Comparison of ENCODE assay signal across 2 cellular contexts in genomic region chr3:177181418-177181817, GRCh38.
TF ChIP-seq lines count a peak whose summit lies in the region.

No MANE protein-coding gene starts in this region.

TF ChIP-seq in H1, 55 proteins besides CTCF, POLR2A, EP300 and RAD21:
- TF ChIP-seq POU5F1 (IDR thresholded peaks at IDR 0.05; ENCODE audit: low read depth, low read length) (no peak), KDM5A (IDR thresholded peaks at IDR 0.05; ENCODE audit: low read length) (no peak), KDM4A (IDR thresholded peaks at IDR 0.05; ENCODE audit: low read depth, low read length, severe bottlenecking) (no peak), HDAC2 (IDR thresholded peaks at IDR 0.05; ENCODE audit: borderline replicate concordance in 1 of 2, low read depth in 2 of 2, low read length in 2 of 2) (no peak), GABPA (IDR thresholded peaks at IDR 0.05; ENCODE audit: borderline replicate concordance, insufficient read depth, low read length) (no peak), KDM1A (IDR thresholded peaks at IDR 0.05; ENCODE audit: borderline replicate concordance, low read length) (no peak), SP4 (IDR thresholded peaks at IDR 0.05; ENCODE audit: low read length) (no peak)

TF ChIP-seq in SK-N-SH, 30 proteins besides CTCF, POLR2A, EP300 and RAD21:
- TF ChIP-seq SMC3 (IDR thresholded peaks at IDR 0.05; ENCODE audit: low read depth, low read length) (no peak), REST (IDR thresholded peaks at IDR 0.05; ENCODE audit: low read depth, low read length) (no peak), TEAD4 (IDR thresholded peaks at IDR 0.05; ENCODE audit: borderline replicate concordance, insufficient read depth) (no peak), TAF1 (IDR thresholded peaks at IDR 0.05; ENCODE audit: borderline replicate concordance, low read depth, low read length) (no peak), USF2 (IDR thresholded peaks at IDR 0.05; ENCODE audit: borderline replicate concordance, low read depth, low read length) (no peak), EZH2phosphoT487 (IDR thresholded peaks at IDR 0.05; ENCODE audit: borderline replicate concordance, low read depth) (no peak), MAX (IDR thresholded peaks at IDR 0.05; ENCODE audit: low read depth) (no peak), RFX5 (IDR thresholded peaks at IDR 0.05; ENCODE audit: low read length) (no peak), MEF2A (IDR thresholded peaks at IDR 0.05; ENCODE audit: borderline replicate concordance, low read depth) (no peak), NRF1 (IDR thresholded peaks at IDR 0.05; ENCODE audit: low read depth, low read length) (no peak), YY1 (IDR thresholded peaks at IDR 0.05; ENCODE audit: low read depth) (no peak), CHD2 (IDR thresholded peaks at IDR 0.05; ENCODE audit: low read length, partially characterized antibody) (no peak)
